ENCODE assay signal across 10 cellular contexts in the genomic region with DNA sequence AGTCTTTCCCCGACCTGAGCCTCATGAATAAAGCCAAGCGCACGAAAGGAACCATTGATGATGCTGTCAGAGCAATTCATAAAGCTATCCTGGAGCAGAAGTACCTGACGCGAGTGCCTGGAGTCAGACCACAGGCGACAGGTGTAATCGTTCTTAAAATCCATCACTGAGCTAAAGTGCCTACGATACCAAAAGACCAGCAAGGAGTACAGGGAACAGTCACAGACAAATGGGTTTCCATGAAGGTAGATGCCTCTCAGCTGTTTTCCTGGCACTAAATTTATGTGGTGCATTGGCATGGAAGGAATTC. TPM values are rescaled to one million over a fixed set of nuclear protein-coding genes. Genes with fewer than 3 reads are reported as not detected.
DNase-seq lines count a peak whose midpoint lies in the region; ATAC-seq and TF ChIP-seq lines count a peak whose summit lies in the region.
"Had no signal": no experiment of that assay in that cellular context is flagged by ENCODE, and none has a peak within 500 bp of the region (broad histone marks: within the 10 kb centered on the region; RNA-seq: fewer than 3 reads in every experiment).

No MANE protein-coding gene starts in this region.

- peak overlapping the region; percentile 82 to 83; a peak in 3 of 5 replicates for H3K4me3 Mint-ChIP-seq in H9
- H3K4me3 Mint-ChIP-seq in T-helper 17 cell: peak overlapping the region; percentile 67

- no peak overlapping the region for H2AK5ac ChIP-seq in H9 (ENCODE audit: insufficient read length, low read length)

- H3K4me1 ChIP-seq in H9 (ENCODE audit: insufficient read depth, low read length) (no peaks in the 10 kb centered on the region; the same call in 1 of the 2 replicates), sigmoid colon (peaks cover 0 to 52% (median 22%) of the 10 kb centered on the region in 4 donors), MM.1S (ENCODE audit: low read length) (no peaks in the 10 kb centered on the region)

- H3K4me2 ChIP-seq in H9 (ENCODE audit: insufficient read depth, insufficient read length, low read length): no peak overlapping the region
- H3K4me2 ChIP-seq in MM.1S (ENCODE audit: low read depth, low read length): no peak overlapping the region

- ATAC-seq in T-helper 17 cell (no peak), HG02759 (IDR thresholded peaks at IDR 0.05; ENCODE audit: unreplicated experiment) (no peak)

- no peak overlapping the region for H2BK120ac ChIP-seq in H9 (ENCODE audit: low read depth, low read length, poor library complexity, severe bottlenecking)

- H3K27ac Mint-ChIP-seq in H9: no peak overlapping the region
- no peak overlapping the region for H3K27ac Mint-ChIP-seq in T-helper 17 cell

- H3K27me3 Mint-ChIP-seq in H9 (ENCODE audit: low read depth) (peaks cover 19% of the 10 kb centered on the region), T-helper 17 cell (no peaks in the 10 kb centered on the region)

- H3K36me3 Mint-ChIP-seq in H9 (ENCODE audit: insufficient read depth in 1 of 3, low read depth in 3 of 3) (peaks cover 0 to 5% (median 2%) of the 10 kb centered on the region in 3 experiments; a peak in 3 of 7 replicates), T-helper 17 cell (ENCODE audit: low read depth) (peaks cover 13% of the 10 kb centered on the region)

- H3K23ac ChIP-seq in H9 (ENCODE audit: insufficient read length, low read depth, low read length): no peak overlapping the region

- H2BK12ac ChIP-seq in H9 (ENCODE audit: insufficient read length, low read depth, low read length): no peak overlapping the region

- H2BK5ac ChIP-seq in H9 (ENCODE audit: insufficient read length, low read length): no peak overlapping the region

- no peak overlapping the region for H3K14ac ChIP-seq in H9 (ENCODE audit: insufficient read depth, low read length)

- H3K4ac ChIP-seq in H9 (ENCODE audit: low read depth, low read length): no peak overlapping the region

- intact Hi-C loops in sigmoid colon (cut with DNase I) (no loop called here), posterior vena cava (cut with DNase I) (no loop called here)

- no peaks in the 10 kb centered on the region for H3K79me2 ChIP-seq in H9 (ENCODE audit: insufficient read depth, low read length)
- no peaks in the 10 kb centered on the region for H3K79me2 ChIP-seq in MM.1S (ENCODE audit: low read length)

- no peak overlapping the region for H2BK20ac ChIP-seq in H9 (ENCODE audit: low read depth, low read length, poor library complexity, severe bottlenecking)

- H3K4me3 ChIP-seq in epithelial cell of proximal tubule (ENCODE audit: low read depth, low read length) (peak overlapping the region; percentile 68), sigmoid colon (peak overlapping the region; percentile 84 to 93 (median 90)), MM.1S (ENCODE audit: low read length) (no peak overlapping the region)
- H3K4me3 ChIP-seq: SK-N-MC had no signal

- WGBS in H9 (ENCODE audit: extremely low coverage, insufficient read length, low lambda C conversion rate): no CpG with 5 or more reads among the region's 8 CpGs
- 91 to 94% methylated on average over 8 of the region's 8 CpGs for WGBS in sigmoid colon, 2 donors

- H3K56ac ChIP-seq in H9 (ENCODE audit: insufficient read length, low read depth, low read length): no peak overlapping the region

- no peaks in the 10 kb centered on the region for H3K79me1 ChIP-seq in H9 (ENCODE audit: insufficient read depth, low read depth, low read length, poor library complexity, severe bottlenecking)

- no peak overlapping the region for H4K8ac ChIP-seq in H9 (replicated peaks; ENCODE audit: insufficient read length, low read depth, low read length)

- H3T11ph ChIP-seq in H9 (ENCODE audit: low read length): no peak overlapping the region

- no peak overlapping the region for H2BK15ac ChIP-seq in H9 (ENCODE audit: low read depth, low read length)

- H3K27me3 ChIP-seq in H9 (ENCODE audit: insufficient read depth, low read length) (peaks cover 4% of the 10 kb centered on the region; the same call in 1 of the 2 replicates), sigmoid colon (no peaks in the 10 kb centered on the region), MM.1S (replicated peaks; ENCODE audit: insufficient read depth, low read length) (no peaks in the 10 kb centered on the region; the same call in 1 of the 2 replicates)

- H3K27ac ChIP-seq in H9 (ENCODE audit: insufficient read length, low read depth, low read length) (no peak overlapping the region), sigmoid colon (peak overlapping the region in 3 of 4 donors; percentile 96 to 99 (median 97)), MM.1S (ENCODE audit: low read length) (no peak overlapping the region)
- H3K27ac ChIP-seq: SK-N-MC had no signal

- H3K18ac ChIP-seq in H9 (ENCODE audit: insufficient read length, low read depth, low read length): no peak overlapping the region

- H4K20me1 ChIP-seq in H9 (ENCODE audit: control insufficient read depth, insufficient read depth, insufficient read length) (no peaks in the 10 kb centered on the region), MM.1S (ENCODE audit: insufficient read depth, low read length) (no peaks in the 10 kb centered on the region)

- H3K23me2 ChIP-seq in H9 (ENCODE audit: insufficient read length, low read depth, low read length, poor library complexity, severe bottlenecking): peaks cover 13% of the 10 kb centered on the region

- peaks cover 16 to 35% of the 10 kb centered on the region in 2 experiments for H3K4me1 Mint-ChIP-seq in H9
- peaks cover 41% of the 10 kb centered on the region for H3K4me1 Mint-ChIP-seq in T-helper 17 cell

- no peaks in the 10 kb centered on the region for H3F3A ChIP-seq in MM.1S (ENCODE audit: insufficient read depth, low read length)

- H3K9me3 Mint-ChIP-seq in H9: no peaks in the 10 kb centered on the region

- TF ChIP-seq POLR2A in sigmoid colon (IDR thresholded peaks at IDR 0.05): no peak

- no peak for TF ChIP-seq CTCF in H9 (conservative IDR thresholded peaks at IDR 0.05)
- TF ChIP-seq CTCF in epithelial cell of proximal tubule (conservative IDR thresholded peaks at IDR 0.05; ENCODE audit: low read depth, low read length): no peak
- TF ChIP-seq CTCF in sigmoid colon (IDR thresholded peaks at IDR 0.05): no peak
- no peak for TF ChIP-seq CTCF in MM.1S (IDR thresholded peaks at IDR 0.05; ENCODE audit: low read length)

- no peak overlapping the region for H4K5ac ChIP-seq in H9 (ENCODE audit: insufficient read length, low read depth, low read length)

- no peaks in the 10 kb centered on the region for H3K9me2 ChIP-seq in MM.1S (replicated peaks; ENCODE audit: insufficient read depth, low read length)

- DNase-seq in H9: no peak
- no peak for DNase-seq in T-helper 17 cell
- DNase-seq in epithelial cell of proximal tubule (ENCODE audit: low read depth): no peak
- DNase-seq in sigmoid colon: no peak
- DNase-seq in posterior vena cava (ENCODE audit: low spot score): no peak
- no peak for DNase-seq in MM.1S
- DNase-seq in NCI-H526 (lab: John Stamatoyannopoulos, UW): no peak
- DNase-seq: NCI-H2081 treated with DMSO at 0.1 percent for 48 hours had no signal

- TF ChIP-seq EP300 in sigmoid colon (IDR thresholded peaks at IDR 0.05): no peak

- no peaks in the 10 kb centered on the region for H3K9me3 ChIP-seq in H9 (ENCODE audit: control insufficient read depth, low read depth, low read length)
- H3K9me3 ChIP-seq in T-helper 17 cell (ENCODE audit: control insufficient read depth, low read length, poor library complexity, severe bottlenecking): no peaks in the 10 kb centered on the region
- H3K9me3 ChIP-seq in sigmoid colon: no peaks in the 10 kb centered on the region
- H3K9me3 ChIP-seq in MM.1S (replicated peaks; ENCODE audit: insufficient read depth, low read length): no peaks in the 10 kb centered on the region

- H3K36me3 ChIP-seq in sigmoid colon: no peaks in the 10 kb centered on the region
- no peaks in the 10 kb centered on the region for H3K36me3 ChIP-seq in MM.1S (replicated peaks; ENCODE audit: insufficient read depth, low read length)

- no peak overlapping the region for H3K9ac ChIP-seq in H9 (ENCODE audit: extremely low read depth, insufficient read length, low read length)
- no peak overlapping the region for H3K9ac ChIP-seq in MM.1S (ENCODE audit: low read length)

- no peak overlapping the region for H2AFZ ChIP-seq in H9 (ENCODE audit: low read length)
- H2AFZ ChIP-seq in MM.1S (ENCODE audit: low read length): no peak overlapping the region

- H4K91ac ChIP-seq in H9 (ENCODE audit: insufficient read length, low read depth, low read length): no peak overlapping the region

RNA-seq across cellular contexts. Expression of gene PCED1B, which starts 1.4 kb away (rescaled TPM):
- total RNA-seq in H9 (2021) (3.3 and 3.8 TPM in 2 replicates), T-helper 17 cell (10 to 100 TPM; 48.6 to 54.2 TPM), epithelial cell of proximal tubule (3.1 and 9.0 TPM in 2 replicates), sigmoid colon (10 to 100 TPM in 1 of 4 donors, 1 to 10 TPM in 3; 3.0 to 11.9 (median 7.3) TPM), posterior vena cava (1 to 10 TPM; 5.7 to 7.2 TPM)
- polyA plus RNA-seq in sigmoid colon: 1 to 10 TPM; 1.2 to 5.8 (median 1.8) TPM

RNA-seq across cellular contexts. Expression of gene AMIGO2, which starts 1.7 kb away (rescaled TPM):
- total RNA-seq in H9 (2021): 8.4 and 8.6 TPM in 2 replicates
- total RNA-seq in T-helper 17 cell: 1 to 10 TPM; 8.0 to 9.1 TPM
- total RNA-seq in epithelial cell of proximal tubule: 93.3 and 224 TPM in 2 replicates
- total RNA-seq in sigmoid colon: 10 to 100 TPM; 33.2 to 68.1 (median 60.5) TPM
- polyA plus RNA-seq in sigmoid colon: 1 to 10 TPM in 2 of 3 donors, under 1 TPM in 1; 0.46 to 5.3 (median 2.4) TPM
- total RNA-seq in posterior vena cava: 10 to 100 TPM; 19.7 to 38.1 TPM

Comparison
In these comparisons a context has a peak if more than half of its experiments do, and no peak if none do; other contexts are left out.
1. H3K27ac ChIP-seq: peak in sigmoid colon (3 of 4); none in H9 (single experiment) and MM.1S (single experiment).